Comparison of ENCODE assay signal across 21 cellular contexts in genomic region chr10:3196482-3196881, GRCh38. TPM values are rescaled to one million over a fixed set of nuclear protein-coding genes. Genes with fewer than 3 reads are reported as not detected.
A peak's percentile ranks its signal among the peaks of the same experiment; 100 is the strongest.
DNase-seq lines count a peak whose midpoint lies in the region; TF ChIP-seq lines count a peak whose summit lies in the region.
"Had no signal": no experiment of that assay in that cellular context is flagged by ENCODE, and none has a peak within 500 bp of the region (broad histone marks: within the 10 kb centered on the region; RNA-seq: fewer than 3 reads in every experiment).

No MANE protein-coding gene starts in this region.

- H3K27ac Mint-ChIP-seq in neural progenitor cell, result no peak overlapping the region
- H3K27ac Mint-ChIP-seq: CD8-positive, alpha-beta T cell; GM23338 had no signal

- H3K4me3 ChIP-seq in brain microvascular endothelial cell (ENCODE audit: low read depth, low read length) (no peak overlapping the region), neural progenitor cell (no peak overlapping the region), spleen (peak overlapping the region in 3 of 8 donors; percentile 9 to 43 (median 14))
- H3K4me3 ChIP-seq: BLaER1, GM12878, GM23338, K562, PC-9 had no signal

- no peak overlapping the region for H3K4me2 ChIP-seq in neural progenitor cell
- H3K4me2 ChIP-seq: GM23338 had no signal

- H3K9me3 Mint-ChIP-seq in neural progenitor cell, result no peaks in the 10 kb centered on the region
- H3K9me3 Mint-ChIP-seq: CD8-positive, alpha-beta T cell; GM23338 had no signal

- H3K27ac ChIP-seq in brain microvascular endothelial cell (peak overlapping the region; percentile 77), neural progenitor cell (no peak overlapping the region), spleen (peak overlapping the region in 5 of 8 donors; percentile 45 to 69 (median 61))
- H3K27ac ChIP-seq: BLaER1, PC-9 had no signal

- peak overlapping the region; percentile 30 for H2AFZ ChIP-seq in neural progenitor cell (replicated peaks)
- H2AFZ ChIP-seq: PC-9 had no signal

- peaks cover 5% of the 10 kb centered on the region for H3K27me3 Mint-ChIP-seq in neural progenitor cell (ENCODE audit: insufficient read depth, low read depth)

- H3K79me2 ChIP-seq in neural progenitor cell (ENCODE audit: low read depth), result no peaks in the 10 kb centered on the region

- H3K4me1 Mint-ChIP-seq in neural progenitor cell, result peaks cover 31% of the 10 kb centered on the region

- H3K9ac ChIP-seq in neural progenitor cell, result no peak overlapping the region
- H3K9ac ChIP-seq: BLaER1 had no signal

- H3K4me3 Mint-ChIP-seq in neural progenitor cell, result no peak overlapping the region
- H3K4me3 Mint-ChIP-seq: CD8-positive, alpha-beta T cell; GM23338 had no signal

- no peaks in the 10 kb centered on the region for H4K20me1 ChIP-seq in neural progenitor cell (ENCODE audit: low read depth)
- H4K20me1 ChIP-seq: BLaER1 had no signal

- WGBS in spleen, 5 donors, result 77 to 88% (median 81%) methylated on average over 10 of the region's 10 CpGs

- TF ChIP-seq POLR2A in spleen (IDR thresholded peaks at IDR 0.05), result no peak

- TF ChIP-seq CTCF in brain microvascular endothelial cell (IDR thresholded peaks at IDR 0.05; ENCODE audit: low read depth, low read length, missing control alignments) (no peak), neural progenitor cell (IDR thresholded peaks at IDR 0.05) (no peak), spleen (IDR thresholded peaks at IDR 0.05 in 8 of 11, conservative IDR thresholded peaks at IDR 0.05 in 3 of 11) (no peak)

- H3F3A ChIP-seq in neural progenitor cell (ENCODE audit: low read depth), result no peaks in the 10 kb centered on the region

- H3K27me3 ChIP-seq in brain microvascular endothelial cell (replicated peaks) (no peaks in the 10 kb centered on the region), neural progenitor cell (peaks cover 9% of the 10 kb centered on the region), spleen (replicated peaks in 1 of 7) (peaks cover 0 to 34% (median 3%) of the 10 kb centered on the region in 7 donors)
- H3K27me3 ChIP-seq: BLaER1 had no signal

- H3K36me3 Mint-ChIP-seq in neural progenitor cell, result no peaks in the 10 kb centered on the region
- H3K36me3 Mint-ChIP-seq: CD8-positive, alpha-beta T cell had no signal

- in situ Hi-C loops in brain microvascular endothelial cell (cut with HindIII; ENCODE audit: low pct_ligation_motif_present, low sequenced_read_pairs), result no loop called here

- H3K4me1 ChIP-seq in neural progenitor cell, result peaks cover 5% of the 10 kb centered on the region
- peaks cover 7 to 31% (median 16%) of the 10 kb centered on the region in 6 donors for H3K4me1 ChIP-seq in spleen
- H3K4me1 ChIP-seq: BLaER1 had no signal

- H3K9me3 ChIP-seq in neural progenitor cell (ENCODE audit: low read depth), result no peaks in the 10 kb centered on the region
- no peaks in the 10 kb centered on the region for H3K9me3 ChIP-seq in spleen
- H3K9me3 ChIP-seq: BLaER1 had no signal

- H3K36me3 ChIP-seq in brain microvascular endothelial cell (replicated peaks) (no peaks in the 10 kb centered on the region), neural progenitor cell (no peaks in the 10 kb centered on the region), spleen (no peaks in the 10 kb centered on the region)
- H3K36me3 ChIP-seq: BLaER1 had no signal

- DNase-seq in activated CD8-positive, alpha-beta memory T cell treated with anti-CD3 and anti-CD28 coated beads for 24 hours, result peak; percentile 52
- DNase-seq in activated CD8-positive, alpha-beta memory T cell treated with anti-CD3 and anti-CD28 coated beads, Interleukin-2, amount 50 U/mL, for 48 hours, result no peak
- DNase-seq in brain microvascular endothelial cell (no peak), neural progenitor cell (ENCODE audit: low spot score) (no peak), spleen (no peak), NCI-H524 (lab: John Stamatoyannopoulos, UW) (no peak), NOMO-1 (lab: John Stamatoyannopoulos, UW; ENCODE audit: unreplicated experiment in 2 of 2) (no peak), Kasumi-1 (lab: John Stamatoyannopoulos, UW) (no peak)
- DNase-seq: CD8-positive, alpha-beta T cell; DMS53; EL; MV-4-11; NCI-H1694 treated with DMSO at 0.1 percent for 48 hours; NCI-H2107; NCI-H510A; NCI-H774; PC-9 had no signal

- intact Hi-C loops in spleen (cut with DNase I; ENCODE audit: low total_unique reads), result loop anchor here (10.0 kb wide), 1 partner anchor 1568 kb away; no protein-coding TSS in a partner anchor

RNA-seq across cellular contexts. Expression of gene PITRM1, which starts 23.9 kb away (rescaled TPM):
- total RNA-seq in neural progenitor cell (ENCODE audit: low replicate concordance) (27.2 and 38.0 TPM in 2 replicates), spleen (10 to 100 TPM; 51.5 to 63.2 (median 56.8) TPM)
- 10 to 100 TPM; 38.5 to 50.9 (median 46.6) TPM for polyA plus RNA-seq in spleen
